In the genomic region with DNA sequence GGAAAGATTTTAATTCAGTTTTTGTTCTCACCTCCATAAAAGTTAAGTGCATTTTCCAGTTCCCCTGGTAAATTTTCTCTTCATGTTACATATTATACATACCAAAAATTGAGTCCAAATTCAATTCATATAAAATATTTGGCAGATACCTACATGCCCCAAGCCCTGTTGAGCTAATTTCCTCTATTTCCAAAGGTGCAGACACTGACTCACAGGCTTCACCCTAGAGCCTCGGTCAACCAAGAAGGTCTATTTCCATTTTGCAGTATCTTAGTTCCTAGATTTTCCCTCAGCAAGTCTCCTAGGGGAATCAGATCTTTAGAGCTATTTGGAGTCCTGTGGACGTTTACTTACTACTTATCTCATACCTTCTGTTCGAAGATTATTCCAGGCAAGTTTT, we compare ENCODE assay signal across 1 cellular context.
TF ChIP-seq lines count a peak whose summit lies in the region.

No MANE protein-coding gene starts in this region.

TF ChIP-seq in HCT116, 20 proteins besides CTCF, POLR2A, EP300 and RAD21 (continued from another document):
- TF ChIP-seq CBX3 (IDR thresholded peaks at IDR 0.05; ENCODE audit: low read depth) (no peak), ELF1 (IDR thresholded peaks at IDR 0.05; ENCODE audit: borderline replicate concordance, low read depth) (no peak), YY1 (IDR thresholded peaks at IDR 0.05; ENCODE audit: extremely low read depth, insufficient replicate concordance, low read depth, low read length) (no peak), ATF3 (IDR thresholded peaks at IDR 0.05) (no peak), POLR2AphosphoS5 (IDR thresholded peaks at IDR 0.05; ENCODE audit: low read depth, low read length) (no peak), EZH2phosphoT487 (IDR thresholded peaks at IDR 0.05; ENCODE audit: borderline replicate concordance) (no peak), FOSL1 (IDR thresholded peaks at IDR 0.05; ENCODE audit: low read depth) (no peak), SIN3A (IDR thresholded peaks at IDR 0.05; ENCODE audit: low read depth) (no peak), EGR1 (IDR thresholded peaks at IDR 0.05; ENCODE audit: low read depth) (no peak), SRF (IDR thresholded peaks at IDR 0.05; ENCODE audit: low read depth) (no peak), CEBPB (IDR thresholded peaks at IDR 0.05; ENCODE audit: low read depth) (no peak), ZFX (IDR thresholded peaks at IDR 0.05) (no peak), ZNF274 (IDR thresholded peaks at IDR 0.05; ENCODE audit: low read depth, low read length) (no peak)
- TF ChIP-seq, protein P1, sequence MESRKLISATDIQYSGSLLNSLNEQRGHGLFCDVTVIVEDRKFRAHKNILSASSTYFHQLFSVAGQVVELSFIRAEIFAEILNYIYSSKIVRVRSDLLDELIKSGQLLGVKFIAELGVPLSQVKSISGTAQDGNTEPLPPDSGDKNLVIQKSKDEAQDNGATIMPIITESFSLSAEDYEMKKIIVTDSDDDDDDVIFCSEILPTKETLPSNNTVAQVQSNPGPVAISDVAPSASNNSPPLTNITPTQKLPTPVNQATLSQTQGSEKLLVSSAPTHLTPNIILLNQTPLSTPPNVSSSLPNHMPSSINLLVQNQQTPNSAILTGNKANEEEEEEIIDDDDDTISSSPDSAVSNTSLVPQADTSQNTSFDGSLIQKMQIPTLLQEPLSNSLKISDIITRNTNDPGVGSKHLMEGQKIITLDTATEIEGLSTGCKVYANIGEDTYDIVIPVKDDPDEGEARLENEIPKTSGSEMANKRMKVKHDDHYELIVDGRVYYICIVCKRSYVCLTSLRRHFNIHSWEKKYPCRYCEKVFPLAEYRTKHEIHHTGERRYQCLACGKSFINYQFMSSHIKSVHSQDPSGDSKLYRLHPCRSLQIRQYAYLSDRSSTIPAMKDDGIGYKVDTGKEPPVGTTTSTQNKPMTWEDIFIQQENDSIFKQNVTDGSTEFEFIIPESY (IDR thresholded peaks at IDR 0.05; ENCODE audit: extremely low read depth, insufficient replicate concordance, low read length): no peak
